ENCODE assay signal across 27 cellular contexts in genomic region chr1:53154859-53155438, GRCh38. TPM values are rescaled to one million over a fixed set of nuclear protein-coding genes. Genes with fewer than 3 reads are reported as not detected.
"Had no signal": no experiment of that assay in that cellular context is flagged by ENCODE, and none has a peak within 500 bp of the region (broad histone marks: within the 10 kb centered on the region; RNA-seq: fewer than 3 reads in every experiment).

No MANE protein-coding gene starts in this region.

- H3K36me3 ChIP-seq: heart right ventricle, pancreas, suprapubic skin, thyroid gland, uterus had no signal

- DNase-seq: effector CD4-positive, alpha-beta T cell; endodermal cell; erythroblast; heart right ventricle; hypothalamus; kidney glomerular epithelial cell; naive thymus-derived CD4-positive, alpha-beta T cell; nucleus accumbens; pancreas; right cardiac atrium; small intestine; stimulated activated CD4-positive, alpha-beta T cell treated with anti-CD3 and anti-CD28 coated beads, Interleukin-4, amount 100 ng/mL, for 1 hour; stimulated activated CD8-positive, alpha-beta memory T cell treated with anti-CD3 and anti-CD28 coated beads, Interleukin-4, amount 100 ng/mL, for 48 hours; stimulated activated naive CD8-positive, alpha-beta T cell treated with anti-CD3 and anti-CD28 coated beads, Interleukin-15, Interleukin-2, amounts not matched to agents 100 U/mL and 50 U/mL, for 24 hours; thyroid gland; uterus had no signal

- H3K27me3 ChIP-seq: heart right ventricle, pancreas, suprapubic skin, thyroid gland, uterus had no signal

- H3K4me3 Mint-ChIP-seq: dendritic cell treated with granulocyte-macrophage colony-stimulating factor and Interleukin-4, amounts not matched to agents 40 ng/mL and 50 ng/mL, for 4 days; endodermal cell; naive thymus-derived CD4-positive, alpha-beta T cell; stimulated activated effector memory CD8-positive, alpha-beta T cell treated with anti-CD3 and anti-CD28 coated beads, Interleukin-12 subunit alpha, Interleukin-12 subunit beta, amount 100 ng/mL, for 72 hours; type B pancreatic cell had no signal

- H3K27ac ChIP-seq: heart right ventricle, pancreas, suprapubic skin, thyroid gland, uterus had no signal

- H3K4me1 Mint-ChIP-seq: stimulated activated effector memory CD8-positive, alpha-beta T cell treated with anti-CD3 and anti-CD28 coated beads, Interleukin-12 subunit alpha, Interleukin-12 subunit beta, amount 100 ng/mL, for 72 hours had no signal

- H3K4me1 ChIP-seq: heart right ventricle, pancreas, suprapubic skin, thyroid gland, uterus had no signal

- H3K27me3 Mint-ChIP-seq: type B pancreatic cell had no signal

- H3K27ac Mint-ChIP-seq: dendritic cell treated with granulocyte-macrophage colony-stimulating factor and Interleukin-4, amounts not matched to agents 40 ng/mL and 50 ng/mL, for 4 days; endodermal cell; naive thymus-derived CD4-positive, alpha-beta T cell; progenitor cell of endocrine pancreas; stimulated activated effector memory CD8-positive, alpha-beta T cell treated with anti-CD3 and anti-CD28 coated beads, Interleukin-12 subunit alpha, Interleukin-12 subunit beta, amount 100 ng/mL, for 72 hours; type B pancreatic cell had no signal

- FAIRE-seq: endothelial cell of umbilical vein, frontal cortex, islet of Langerhans, pancreas, small intestine had no signal

- H3K4me3 ChIP-seq: heart right ventricle, pancreas, suprapubic skin, thyroid gland, uterus had no signal

- ATAC-seq: heart right ventricle; naive thymus-derived CD4-positive, alpha-beta T cell; pancreas; right cardiac atrium; stimulated activated effector memory CD8-positive, alpha-beta T cell treated with anti-CD3 and anti-CD28 coated beads, Interleukin-12 subunit alpha, Interleukin-12 subunit beta, amount 100 ng/mL, for 72 hours; stimulated activated naive CD8-positive, alpha-beta T cell treated with anti-CD3 and anti-CD28 coated beads, Interleukin-15, Interleukin-2, amounts not matched to agents 100 U/mL and 50 U/mL, for 24 hours had no signal

- H3K9me3 ChIP-seq: heart right ventricle, pancreas, suprapubic skin, thyroid gland, uterus had no signal

- H3K9me3 Mint-ChIP-seq: dendritic cell treated with granulocyte-macrophage colony-stimulating factor and Interleukin-4, amounts not matched to agents 40 ng/mL and 50 ng/mL, for 4 days; endodermal cell; naive thymus-derived CD4-positive, alpha-beta T cell; stimulated activated effector memory CD8-positive, alpha-beta T cell treated with anti-CD3 and anti-CD28 coated beads, Interleukin-12 subunit alpha, Interleukin-12 subunit beta, amount 100 ng/mL, for 72 hours; type B pancreatic cell had no signal

- H3K36me3 Mint-ChIP-seq: naive thymus-derived CD4-positive, alpha-beta T cell; stimulated activated effector memory CD8-positive, alpha-beta T cell treated with anti-CD3 and anti-CD28 coated beads, Interleukin-12 subunit alpha, Interleukin-12 subunit beta, amount 100 ng/mL, for 72 hours; type B pancreatic cell had no signal

RNA-seq across cellular contexts. Expression of gene SLC1A7, which starts 12.5 kb away (rescaled TPM):
- total RNA-seq: endothelial cell of umbilical vein, frontal cortex, glomerular endothelial cell, lung microvascular endothelial cell, pancreas, progenitor cell of endocrine pancreas, suprapubic skin had no signal
- polyA plus RNA-seq: endothelial cell of umbilical vein; naive thymus-derived CD4-positive, alpha-beta T cell; neural cell had no signal
